ENCODE assay signal across 8 cellular contexts in the genomic region with DNA sequence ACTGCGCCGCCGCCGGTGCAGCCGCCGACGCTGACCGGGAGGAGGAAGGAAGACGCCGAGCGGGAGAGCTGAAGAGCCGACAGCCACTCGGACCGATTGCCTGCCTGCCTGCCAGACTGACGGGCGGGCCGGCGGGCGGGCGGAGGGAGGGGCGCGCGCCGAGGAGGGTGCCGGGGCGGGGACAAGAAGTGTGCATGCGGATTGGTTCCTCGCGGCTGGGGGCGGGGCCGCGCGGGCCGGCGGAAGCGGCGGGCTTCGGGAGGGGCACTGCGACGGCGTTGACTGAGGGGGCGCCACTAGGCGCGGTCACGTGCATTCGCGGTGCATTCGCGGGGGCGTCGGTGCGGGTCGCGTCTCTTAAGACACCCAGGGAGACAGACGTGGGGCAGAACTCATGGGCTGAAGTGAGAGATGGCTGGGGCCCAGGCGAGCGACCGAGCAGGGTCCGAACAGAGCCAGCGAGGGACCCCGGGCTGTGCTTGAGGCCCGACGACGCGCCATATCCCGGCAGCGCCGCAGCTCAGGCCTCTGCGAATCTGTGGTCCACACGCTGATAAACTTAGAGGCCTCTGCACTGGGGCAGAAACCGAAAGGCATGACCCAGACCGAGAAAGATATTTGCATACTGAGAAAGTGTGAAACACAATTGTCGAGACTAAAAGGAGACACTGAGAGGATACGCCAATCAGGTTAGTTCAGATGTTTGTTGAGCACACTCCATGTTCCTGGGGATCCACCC. TPM values are rescaled to one million over a fixed set of nuclear protein-coding genes. Genes with fewer than 3 reads are reported as not detected.
A peak's percentile ranks its signal among the peaks of the same experiment; 100 is the strongest.
DNase-seq lines count a peak whose midpoint lies in the region; ATAC-seq, FAIRE-seq and TF ChIP-seq lines count a peak whose summit lies in the region.

A gene (minus strand): TSS at position 118 of the 739 bp plus-strand sequence. CDS start 205 bp downstream, outside the sequence.

- TF ChIP-seq POLR2A in GM19099 (IDR thresholded peaks at IDR 0.05; ENCODE audit: extremely low read depth, insufficient read length, low read depth) (peak; percentile 82), HepG2 (IDR thresholded peaks at IDR 0.05; ENCODE audit: insufficient read depth in 1 of 2, low read depth in 2 of 2, low read length in 2 of 2) (peak; percentile 82 to 92)

- peak; percentile 40 for FAIRE-seq in HepG2 (lab: Jason Lieb, UNC)

- H3K4me1 ChIP-seq in BE2C (0 out of 2 replicates have a peak, but pooled peaks cover 3% of the 10 kb centered on the region), HepG2 (ENCODE audit: insufficient read depth, low read length) (peaks cover 37% of the 10 kb centered on the region)

- CTCF ChIA-PET in HepG2 (lab: Yijun Ruan, JAX; ENCODE audit: low intra/inter-chr PET ratio, low total read pairs) = no interaction called here

- POLR2A ChIA-PET in HepG2 (lab: Yijun Ruan, JAX) = interaction anchor here (0.7 to 1.5 kb wide), 4 partner anchors 9 to 202 kb away, joined by 3 to 5 read pairs (median 4); a partner anchor contains a TSS

- peaks cover 47% of the 10 kb centered on the region for H3K79me2 ChIP-seq in HepG2 (ENCODE audit: insufficient read depth, low read length)

- TSS peak; percentile 92 for BruUV-seq in HepG2 (replicated peaks; lab: Mats Ljungman, UMichigan)

- peak; percentile 96 for DNase-seq in BE2C
- DNase-seq in NCI-H524 treated with DMSO at 0.1 percent for 48 hours (lab: John Stamatoyannopoulos, UW) = peak; percentile 47
- DNase-seq in activated CD4-positive, alpha-beta T cell treated with anti-CD3 and anti-CD28 coated beads, Interleukin-2, amount 50 U/mL, for 1 hour = peak; percentile 92
- peak; percentile 86 for DNase-seq in dedifferentiated amniotic fluid mesenchymal stem cell (ENCODE audit: extremely low spot score)
- DNase-seq in HepG2 (ENCODE audit: low spot score) = peak; percentile 79
- DNase-seq in stimulated activated CD4-positive, alpha-beta T cell treated with anti-CD3 and anti-CD28 coated beads, Interleukin-4, amount 100 ng/mL, for 1 hour = peak; percentile 95

- H3K4me3 ChIP-seq in BE2C (ENCODE audit: low read depth, low read length) (peak within 1 kb of the TSS; percentile 97), HepG2 (replicated peaks in 1 of 3; ENCODE audit: insufficient read depth in 1 of 3, low read depth in 2 of 3, low read length in 3 of 3) (peak within 1 kb of the TSS; percentile 80 to 95 (median 88))

- TF ChIP-seq CTCF in BE2C (IDR thresholded peaks at IDR 0.05; ENCODE audit: low read depth, low read length) (peak; percentile 29), HepG2 (CRISPR knock-in tag; IDR thresholded peaks at IDR 0.05) (peak; percentile 72)

- H3K4me2 ChIP-seq in HepG2 (ENCODE audit: low read depth, low read length) = peak within 1 kb of the TSS; percentile 89

- H4K20me1 ChIP-seq in HepG2 (ENCODE audit: insufficient read depth, low read length) = peaks cover 37% of the 10 kb centered on the region

- intact Hi-C loops in HepG2 (cut with micrococcal nuclease; ENCODE audit: unreplicated experiment) = loop anchor here (5.0 kb wide), 2 partner anchors 35 to 70 kb away; no protein-coding TSS in a partner anchor

- 0% methylated on average over 15 of the region's 74 CpGs for WGBS in HepG2 (ENCODE audit: low lambda C conversion rate)

- H3K9me3 ChIP-seq in BE2C (no peaks in the 10 kb centered on the region), HepG2 (ENCODE audit: low read length) (no peaks in the 10 kb centered on the region)

- H3K27me3 ChIP-seq in BE2C = no peaks in the 10 kb centered on the region; the same call in 1 of the 2 replicates
- H3K27me3 ChIP-seq in HepG2 (ENCODE audit: control insufficient read depth in 1 of 2, insufficient read depth in 2 of 2, low read length in 2 of 2) = no peaks in the 10 kb centered on the region; a peak in 1 of 5 replicates

- peak within 1 kb of the TSS; percentile 82 for H3K27ac ChIP-seq in HepG2 (ENCODE audit: extremely low read length, insufficient read depth, low read length)

- in situ Hi-C loops in HepG2 (cut with HindIII; ENCODE audit: extremely low pct_ligation_motif_present, low pct_unique_long_range_greater_than_20kb) = no loop called here

- peak within 1 kb of the TSS; percentile 22 for H2AFZ ChIP-seq in HepG2 (ENCODE audit: low read length)

- peak; percentile 52; the same call in 1 of the 2 replicates for TF ChIP-seq RAD21 in HepG2 (CRISPR knock-in tag; IDR thresholded peaks at IDR 0.05)

- peaks cover 3% of the 10 kb centered on the region; the same call in 1 of the 2 replicates for H3K36me3 ChIP-seq in BE2C
- H3K36me3 ChIP-seq in HepG2 (replicated peaks in 1 of 2; ENCODE audit: control insufficient read depth in 1 of 2, insufficient read depth in 2 of 2, low read length in 2 of 2) = 0 out of 5 replicates have a peak, but pooled peaks cover 0 to 3% of the 10 kb centered on the region in 2 experiments

- TF ChIP-seq EP300 in HepG2 (IDR thresholded peaks at IDR 0.05; ENCODE audit: low read depth in 2 of 2, low read length in 2 of 2) (0 out of 4 replicates have a peak, but pooled peaks of 1 of the 2 experiments have one; percentile 3), HepG2 (CRISPR knock-in tag; IDR thresholded peaks at IDR 0.05; ENCODE audit: borderline replicate concordance) (peak; percentile 30; the same call in 1 of the 2 replicates)

- ATAC-seq in HG03432 (IDR thresholded peaks at IDR 0.05; ENCODE audit: unreplicated experiment) (peak; percentile 84), HepG2 (peak; percentile 96)

- H3K9ac ChIP-seq in HepG2 (ENCODE audit: insufficient read depth, low read depth, low read length) = peak within 1 kb of the TSS; percentile 88

TF ChIP-seq in HepG2, 621 proteins besides CTCF, POLR2A, EP300 and RAD21 (continues in another document):
- no peak for TF ChIP-seq KLF16 (CRISPR knock-in tag; IDR thresholded peaks at IDR 0.05)
- 0 out of 2 replicates have a peak, but pooled peaks have one; percentile 21 for TF ChIP-seq ZNF317 (CRISPR knock-in tag; IDR thresholded peaks at IDR 0.05)
- TF ChIP-seq, protein P1, sequence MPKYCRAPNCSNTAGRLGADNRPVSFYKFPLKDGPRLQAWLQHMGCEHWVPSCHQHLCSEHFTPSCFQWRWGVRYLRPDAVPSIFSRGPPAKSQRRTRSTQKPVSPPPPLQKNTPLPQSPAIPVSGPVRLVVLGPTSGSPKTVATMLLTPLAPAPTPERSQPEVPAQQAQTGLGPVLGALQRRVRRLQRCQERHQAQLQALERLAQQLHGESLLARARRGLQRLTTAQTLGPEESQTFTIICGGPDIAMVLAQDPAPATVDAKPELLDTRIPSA (CRISPR knock-in tag; IDR thresholded peaks at IDR 0.05; ENCODE audit: borderline replicate concordance) = no peak
- no peak for TF ChIP-seq CHD2 (IDR thresholded peaks at IDR 0.05; ENCODE audit: low read depth, low read length)
- no peak for TF ChIP-seq ZNF577 (CRISPR knock-in tag; IDR thresholded peaks at IDR 0.05; ENCODE audit: borderline replicate concordance, low read depth)
- no peak for TF ChIP-seq HNRNPK (IDR thresholded peaks at IDR 0.05; ENCODE audit: low read depth, low read length, poor library complexity, severe bottlenecking)
- TF ChIP-seq, protein P2, sequence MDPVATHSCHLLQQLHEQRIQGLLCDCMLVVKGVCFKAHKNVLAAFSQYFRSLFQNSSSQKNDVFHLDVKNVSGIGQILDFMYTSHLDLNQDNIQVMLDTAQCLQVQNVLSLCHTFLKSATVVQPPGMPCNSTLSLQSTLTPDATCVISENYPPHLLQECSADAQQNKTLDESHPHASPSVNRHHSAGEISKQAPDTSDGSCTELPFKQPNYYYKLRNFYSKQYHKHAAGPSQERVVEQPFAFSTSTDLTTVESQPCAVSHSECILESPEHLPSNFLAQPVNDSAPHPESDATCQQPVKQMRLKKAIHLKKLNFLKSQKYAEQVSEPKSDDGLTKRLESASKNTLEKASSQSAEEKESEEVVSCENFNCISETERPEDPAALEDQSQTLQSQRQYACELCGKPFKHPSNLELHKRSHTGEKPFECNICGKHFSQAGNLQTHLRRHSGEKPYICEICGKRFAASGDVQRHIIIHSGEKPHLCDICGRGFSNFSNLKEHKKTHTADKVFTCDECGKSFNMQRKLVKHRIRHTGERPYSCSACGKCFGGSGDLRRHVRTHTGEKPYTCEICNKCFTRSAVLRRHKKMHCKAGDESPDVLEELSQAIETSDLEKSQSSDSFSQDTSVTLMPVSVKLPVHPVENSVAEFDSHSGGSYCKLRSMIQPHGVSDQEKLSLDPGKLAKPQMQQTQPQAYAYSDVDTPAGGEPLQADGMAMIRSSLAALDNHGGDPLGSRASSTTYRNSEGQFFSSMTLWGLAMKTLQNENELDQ (CRISPR knock-in tag; IDR thresholded peaks at IDR 0.05; ENCODE audit: borderline replicate concordance) = no peak
- no peak for TF ChIP-seq RORA (CRISPR knock-in tag; IDR thresholded peaks at IDR 0.05)
- TF ChIP-seq ZBTB7A (CRISPR knock-in tag; IDR thresholded peaks at IDR 0.05) = no peak; the same call in 1 of the 2 replicates
- no peak for TF ChIP-seq POLR2AphosphoS2 (IDR thresholded peaks at IDR 0.05; ENCODE audit: low read depth, low read length)

RNA-seq across cellular contexts. Expression of the gene that starts here (rescaled TPM):
- 51.9 TPM for polyA plus RNA-seq in BE2C (2012; ENCODE audit: insufficient read depth, insufficient read length, low read depth)
- 107 and 154 TPM in 2 replicates for total RNA-seq in HepG2 (2016; rRNA removed; fragmentation: Illumina TruSeq; extraction: Trizol)
- total RNA-seq in HepG2 (2016; cell fraction: cytosol; rRNA removed; fragmentation: Illumina TruSeq; extraction: Trizol; ENCODE audit: low read depth) = 39.6 and 40.0 TPM in 2 replicates
- total RNA-seq in HepG2 (2016; cell fraction: insoluble cytoplasmic fraction; rRNA removed; fragmentation: Illumina TruSeq; extraction: Trizol) = 109 and 140 TPM in 2 replicates
- total RNA-seq in HepG2 (2016; cell fraction: membrane; rRNA removed; fragmentation: Illumina TruSeq; extraction: Trizol) = 33.8 and 38.8 TPM in 2 replicates
- total RNA-seq in HepG2 (2016; cell fraction: nucleus; rRNA removed; fragmentation: Illumina TruSeq; extraction: Trizol) = 42.1 and 45.3 TPM in 2 replicates
- polyA plus RNA-seq in HepG2 (2011; rRNA removed) = 92.7 and 114 TPM in 2 replicates
- 31.9 and 48.7 TPM in 2 replicates for polyA plus RNA-seq in HepG2 (2011; cell fraction: cytosol; rRNA removed)
- polyA plus RNA-seq in HepG2 (2011; cell fraction: nucleus; rRNA removed) = 24.0 TPM in 2 replicates
- polyA plus RNA-seq in HepG2 (2012) = 75.2 and 78.0 TPM in 2 replicates
- polyA plus RNA-seq in HepG2 (2016; cell fraction: cytosol; fragmentation: Illumina TruSeq; extraction: Trizol; ENCODE audit: low read depth) = 5.4 and 6.7 TPM in 2 replicates
- polyA plus RNA-seq in HepG2 (2016; cell fraction: insoluble cytoplasmic fraction; fragmentation: Illumina TruSeq; extraction: Trizol; ENCODE audit: low read depth) = 98.7 and 119 TPM in 2 replicates
- 10.3 and 16.3 TPM in 2 replicates for polyA plus RNA-seq in HepG2 (2016; cell fraction: membrane; fragmentation: Illumina TruSeq; extraction: Trizol; ENCODE audit: low read depth)
- polyA plus RNA-seq in HepG2 (2016; cell fraction: nucleus; fragmentation: Illumina TruSeq; extraction: Trizol; ENCODE audit: insufficient read depth, low read depth) = 43.1 and 52.9 TPM in 2 replicates
- 51.6 and 79.2 TPM in 2 replicates for polyA minus RNA-seq in HepG2 (2011; rRNA and poly(A)+ RNA removed; ENCODE audit: low replicate concordance)
- polyA minus RNA-seq in HepG2 (2011; cell fraction: cytosol; rRNA and poly(A)+ RNA removed) = 36.6 and 37.6 TPM in 2 replicates
- 25.8 and 27.6 TPM in 2 replicates for polyA minus RNA-seq in HepG2 (2011; cell fraction: nucleus; rRNA and poly(A)+ RNA removed)

Comparison
In these comparisons a context has a peak if more than half of its experiments do, and no peak if none do; other contexts are left out.
1. Peak in every context shown above with its lines: DNase-seq, ATAC-seq, H3K4me3 ChIP-seq and H3K27ac ChIP-seq.